In genomic region chr13:34620073-34620858, GRCh38 we compare ENCODE assay signal across 1 cellular context.
TF ChIP-seq lines count a peak whose summit lies in the region.

No MANE protein-coding gene starts in this region.

TF ChIP-seq in SK-N-SH treated with all-trans-retinoic acid at 6 μM for 48 hours, 23 proteins besides CTCF, POLR2A, EP300 and RAD21 (continued from another document):
- TF ChIP-seq CREB5 (CRISPR knock-in tag; IDR thresholded peaks at IDR 0.05; ENCODE audit: low read depth) (no peak), ARNTL (CRISPR knock-in tag; IDR thresholded peaks at IDR 0.05; ENCODE audit: borderline replicate concordance, low read depth) (no peak)
TF ChIP-seq in SK-N-SH treated with all-trans-retinoic acid at 6 μM for 48 hours: peak in this region for 0.
